1 cellular context compared by ENCODE assay signal in genomic region chr19:51552608-51552995, GRCh38.
TF ChIP-seq lines count a peak whose summit lies in the region.

No MANE protein-coding gene starts in this region.

TF ChIP-seq in K562, 482 proteins besides CTCF, POLR2A, EP300 and RAD21 (continued from another document and continues in another):
- TF ChIP-seq PURB (CRISPR knock-in tag; IDR thresholded peaks at IDR 0.05; ENCODE audit: low read depth): no peak
- TF ChIP-seq MBD2 (IDR thresholded peaks at IDR 0.05; ENCODE audit: borderline replicate concordance, low read depth): no peak
- TF ChIP-seq ZNF551 (CRISPR knock-in tag; IDR thresholded peaks at IDR 0.05): peak; percentile 11; the same call in 1 of the 2 replicates
- no peak for TF ChIP-seq HDAC3 (IDR thresholded peaks at IDR 0.05; ENCODE audit: borderline replicate concordance, partially characterized antibody)
- peak; percentile 88 for TF ChIP-seq PHB (CRISPR knock-in tag; IDR thresholded peaks at IDR 0.05)
- no peak for TF ChIP-seq E2F8 (IDR thresholded peaks at IDR 0.05; ENCODE audit: low read depth, partially characterized antibody)
- peak; percentile 71; the same call in 1 of the 2 replicates for TF ChIP-seq PHTF2 (CRISPR knock-in tag; IDR thresholded peaks at IDR 0.05)
- TF ChIP-seq NCOA2 (IDR thresholded peaks at IDR 0.05; ENCODE audit: partially characterized antibody in 2 of 2): peak in 1 of 2 experiments; percentile 50
- TF ChIP-seq TAF7 (tag; IDR thresholded peaks at IDR 0.05): no peak
- TF ChIP-seq HDGF (IDR thresholded peaks at IDR 0.05): peak; percentile 76; the same call in 1 of the 2 replicates
- TF ChIP-seq GATAD2A (IDR thresholded peaks at IDR 0.05): peak; percentile 91
- TF ChIP-seq SNIP1 (IDR thresholded peaks at IDR 0.05; ENCODE audit: low read depth): 0 out of 2 replicates have a peak, but pooled peaks have one; percentile 12
- no peak for TF ChIP-seq ZMIZ1 (IDR thresholded peaks at IDR 0.05; ENCODE audit: low read depth in 2 of 2, low read length in 2 of 2)
- TF ChIP-seq BRD9 (IDR thresholded peaks at IDR 0.05; ENCODE audit: low read depth, partially characterized antibody): peak; percentile 88
- peak; percentile 69; the same call in 1 of the 2 replicates for TF ChIP-seq RHOXF2B (CRISPR knock-in tag; conservative IDR thresholded peaks at IDR 0.05)
- TF ChIP-seq SAP30 (IDR thresholded peaks at IDR 0.05; ENCODE audit: borderline replicate concordance, insufficient read depth, low read depth, low read length, poor library complexity, severe bottlenecking): no peak
- TF ChIP-seq MYC (IDR thresholded peaks at IDR 0.05; ENCODE audit: low read depth, low read length): no peak
- TF ChIP-seq MYC (CRISPR knock-in tag; IDR thresholded peaks at IDR 0.05; ENCODE audit: borderline replicate concordance, low read depth): no peak
- TF ChIP-seq ZNF780A (CRISPR knock-in tag; IDR thresholded peaks at IDR 0.05): peak; percentile 72; the same call in 1 of the 2 replicates
- no peak for TF ChIP-seq CBX2 (IDR thresholded peaks at IDR 0.05; ENCODE audit: insufficient read depth, low read length, poor library complexity, severe bottlenecking)
- TF ChIP-seq FOXA3 (CRISPR knock-in tag; conservative IDR thresholded peaks at IDR 0.05 in 1 of 2, IDR thresholded peaks at IDR 0.05 in 1 of 2): no peak
- peak; percentile 4; the same call in 1 of the 2 replicates for TF ChIP-seq TAL1 (IDR thresholded peaks at IDR 0.05)
- no peak for TF ChIP-seq ZKSCAN3 (CRISPR knock-in tag; IDR thresholded peaks at IDR 0.05)
- TF ChIP-seq TFAP4 (CRISPR knock-in tag; IDR thresholded peaks at IDR 0.05; ENCODE audit: borderline replicate concordance): no peak
- no peak for TF ChIP-seq HINFP (tag; conservative IDR thresholded peaks at IDR 0.05; ENCODE audit: low read depth)
- peak; percentile 46; the same call in 1 of the 2 replicates for TF ChIP-seq ZNF407 (IDR thresholded peaks at IDR 0.05; ENCODE audit: low read depth)
- no peak for TF ChIP-seq SLC30A9 (CRISPR knock-in tag; IDR thresholded peaks at IDR 0.05)
- TF ChIP-seq MCM7 (IDR thresholded peaks at IDR 0.05): peak in 1 of 2 experiments; percentile 84; a peak in 1 of 4 replicates
- TF ChIP-seq ZNF121 (CRISPR knock-in tag; conservative IDR thresholded peaks at IDR 0.05): no peak
- TF ChIP-seq ZNF445 (CRISPR knock-in tag; IDR thresholded peaks at IDR 0.05; ENCODE audit: low read depth): no peak
- no peak for TF ChIP-seq FOXP4 (CRISPR knock-in tag; IDR thresholded peaks at IDR 0.05; ENCODE audit: borderline replicate concordance)
- TF ChIP-seq UBTF (IDR thresholded peaks at IDR 0.05; ENCODE audit: borderline replicate concordance in 1 of 2, low read depth in 2 of 2, low read length in 2 of 2): no peak
- no peak for TF ChIP-seq PTBP1 (IDR thresholded peaks at IDR 0.05; ENCODE audit: low read depth, low read length)
- no peak for TF ChIP-seq KAT8 (IDR thresholded peaks at IDR 0.05; ENCODE audit: low read depth)
- no peak for TF ChIP-seq ZNF395 (CRISPR knock-in tag; IDR thresholded peaks at IDR 0.05)
- TF ChIP-seq ARID2 (IDR thresholded peaks at IDR 0.05): peak; percentile 83
- no peak for TF ChIP-seq ZKSCAN8 (CRISPR knock-in tag; IDR thresholded peaks at IDR 0.05)
